In the genomic region with DNA sequence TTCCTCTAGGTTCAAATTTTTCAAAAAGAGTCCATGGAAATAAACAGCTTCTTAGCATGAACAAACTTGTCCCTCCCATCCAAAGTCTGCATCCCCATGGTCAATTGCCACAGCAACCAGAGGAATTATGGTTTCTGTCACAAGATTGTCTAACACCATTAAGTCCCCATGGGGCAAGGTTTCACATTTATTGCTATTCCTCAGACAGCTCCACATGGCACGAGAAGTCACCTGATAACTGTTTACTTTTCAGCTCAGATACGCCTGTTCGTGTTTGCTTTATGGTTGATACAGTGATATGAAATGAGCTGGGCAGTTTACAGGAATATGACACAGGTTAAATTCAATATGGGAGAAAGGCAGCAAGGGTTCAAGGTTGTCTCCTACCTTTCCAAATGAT, we compare ENCODE assay signal across 1 cellular context.
TF ChIP-seq lines count a peak whose summit lies in the region.

No MANE protein-coding gene starts in this region.

TF ChIP-seq in IMR-90, 13 proteins besides CTCF, POLR2A, EP300 and RAD21:
- TF ChIP-seq, protein P1, sequence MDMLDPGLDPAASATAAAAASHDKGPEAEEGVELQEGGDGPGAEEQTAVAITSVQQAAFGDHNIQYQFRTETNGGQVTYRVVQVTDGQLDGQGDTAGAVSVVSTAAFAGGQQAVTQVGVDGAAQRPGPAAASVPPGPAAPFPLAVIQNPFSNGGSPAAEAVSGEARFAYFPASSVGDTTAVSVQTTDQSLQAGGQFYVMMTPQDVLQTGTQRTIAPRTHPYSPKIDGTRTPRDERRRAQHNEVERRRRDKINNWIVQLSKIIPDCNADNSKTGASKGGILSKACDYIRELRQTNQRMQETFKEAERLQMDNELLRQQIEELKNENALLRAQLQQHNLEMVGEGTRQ (IDR thresholded peaks at IDR 0.05; ENCODE audit: low read depth, low read length) = no peak
- TF ChIP-seq RCOR1 (IDR thresholded peaks at IDR 0.05; ENCODE audit: insufficient replicate concordance, low read length) = no peak
- TF ChIP-seq SMC3 (IDR thresholded peaks at IDR 0.05; ENCODE audit: low read depth, low read length) = no peak
- TF ChIP-seq, protein P2, sequence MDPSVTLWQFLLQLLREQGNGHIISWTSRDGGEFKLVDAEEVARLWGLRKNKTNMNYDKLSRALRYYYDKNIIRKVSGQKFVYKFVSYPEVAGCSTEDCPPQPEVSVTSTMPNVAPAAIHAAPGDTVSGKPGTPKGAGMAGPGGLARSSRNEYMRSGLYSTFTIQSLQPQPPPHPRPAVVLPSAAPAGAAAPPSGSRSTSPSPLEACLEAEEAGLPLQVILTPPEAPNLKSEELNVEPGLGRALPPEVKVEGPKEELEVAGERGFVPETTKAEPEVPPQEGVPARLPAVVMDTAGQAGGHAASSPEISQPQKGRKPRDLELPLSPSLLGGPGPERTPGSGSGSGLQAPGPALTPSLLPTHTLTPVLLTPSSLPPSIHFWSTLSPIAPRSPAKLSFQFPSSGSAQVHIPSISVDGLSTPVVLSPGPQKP (IDR thresholded peaks at IDR 0.05; ENCODE audit: borderline replicate concordance, low read depth, low read length) = no peak
- TF ChIP-seq MAFK (IDR thresholded peaks at IDR 0.05; ENCODE audit: low read depth, low read length) = no peak
- no peak for TF ChIP-seq FOS (IDR thresholded peaks at IDR 0.05; ENCODE audit: low read depth, low read length)
- no peak for TF ChIP-seq RFX5 (IDR thresholded peaks at IDR 0.05; ENCODE audit: low read depth, low read length)
- no peak for TF ChIP-seq MXI1 (IDR thresholded peaks at IDR 0.05; ENCODE audit: borderline replicate concordance, low read depth, low read length)
- no peak for TF ChIP-seq BHLHE40 (IDR thresholded peaks at IDR 0.05; ENCODE audit: low read depth, low read length)
- TF ChIP-seq NFE2L2 (IDR thresholded peaks at IDR 0.05; ENCODE audit: low read depth, low read length) = no peak
